ENCODE assay signal across 1 cellular context in the genomic region with DNA sequence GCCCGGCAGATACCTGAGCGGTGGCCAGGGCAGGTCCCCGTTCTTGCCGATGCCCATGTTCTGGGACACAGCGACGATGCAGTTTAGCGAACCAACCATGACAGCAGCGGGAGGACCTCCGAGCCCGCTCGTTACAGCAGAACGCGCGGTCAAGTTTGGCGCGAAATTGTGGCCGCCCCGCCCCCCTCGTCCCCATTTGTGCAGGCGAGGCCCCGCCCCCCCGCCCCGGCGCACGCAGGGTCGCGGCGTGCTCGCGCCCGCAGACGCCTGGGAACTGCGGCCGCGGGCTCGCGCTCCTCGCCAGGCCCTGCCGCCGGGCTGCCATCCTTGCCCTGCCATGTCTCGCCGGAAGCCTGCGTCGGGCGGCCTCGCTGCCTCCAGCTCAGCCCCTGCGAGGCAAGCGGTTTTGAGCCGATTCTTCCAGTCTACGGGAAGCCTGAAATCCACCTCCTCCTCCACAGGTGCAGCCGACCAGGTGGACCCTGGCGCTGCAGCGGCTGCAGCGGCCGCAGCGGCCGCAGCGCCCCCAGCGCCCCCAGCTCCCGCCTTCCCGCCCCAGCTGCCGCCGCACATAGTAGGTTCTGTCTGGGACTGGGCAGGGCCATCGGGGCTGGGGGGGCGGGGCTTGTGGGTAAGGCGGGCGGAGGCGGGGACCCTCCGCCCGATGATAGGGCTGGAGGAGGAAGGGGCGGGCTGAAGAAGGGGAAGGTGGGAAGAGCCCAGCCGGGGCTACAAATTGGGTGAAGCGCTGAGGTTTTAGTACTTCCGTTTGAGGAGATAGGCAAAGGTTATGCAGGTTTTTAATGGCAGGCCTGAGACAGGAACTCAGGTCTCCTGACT.
TF ChIP-seq lines count a peak whose summit lies in the region.

A gene (minus strand): TSS at position 593 of the 840 bp plus-strand sequence. CDS start 494 bp downstream, at position 99.
A gene (plus strand): TSS at position 262 of the 840 bp plus-strand sequence. CDS start 76 bp downstream, at position 338.

TF ChIP-seq in WTC11, 78 proteins besides CTCF, POLR2A, EP300 and RAD21 (continued from another document and continues in another):
- TF ChIP-seq, protein P1, sequence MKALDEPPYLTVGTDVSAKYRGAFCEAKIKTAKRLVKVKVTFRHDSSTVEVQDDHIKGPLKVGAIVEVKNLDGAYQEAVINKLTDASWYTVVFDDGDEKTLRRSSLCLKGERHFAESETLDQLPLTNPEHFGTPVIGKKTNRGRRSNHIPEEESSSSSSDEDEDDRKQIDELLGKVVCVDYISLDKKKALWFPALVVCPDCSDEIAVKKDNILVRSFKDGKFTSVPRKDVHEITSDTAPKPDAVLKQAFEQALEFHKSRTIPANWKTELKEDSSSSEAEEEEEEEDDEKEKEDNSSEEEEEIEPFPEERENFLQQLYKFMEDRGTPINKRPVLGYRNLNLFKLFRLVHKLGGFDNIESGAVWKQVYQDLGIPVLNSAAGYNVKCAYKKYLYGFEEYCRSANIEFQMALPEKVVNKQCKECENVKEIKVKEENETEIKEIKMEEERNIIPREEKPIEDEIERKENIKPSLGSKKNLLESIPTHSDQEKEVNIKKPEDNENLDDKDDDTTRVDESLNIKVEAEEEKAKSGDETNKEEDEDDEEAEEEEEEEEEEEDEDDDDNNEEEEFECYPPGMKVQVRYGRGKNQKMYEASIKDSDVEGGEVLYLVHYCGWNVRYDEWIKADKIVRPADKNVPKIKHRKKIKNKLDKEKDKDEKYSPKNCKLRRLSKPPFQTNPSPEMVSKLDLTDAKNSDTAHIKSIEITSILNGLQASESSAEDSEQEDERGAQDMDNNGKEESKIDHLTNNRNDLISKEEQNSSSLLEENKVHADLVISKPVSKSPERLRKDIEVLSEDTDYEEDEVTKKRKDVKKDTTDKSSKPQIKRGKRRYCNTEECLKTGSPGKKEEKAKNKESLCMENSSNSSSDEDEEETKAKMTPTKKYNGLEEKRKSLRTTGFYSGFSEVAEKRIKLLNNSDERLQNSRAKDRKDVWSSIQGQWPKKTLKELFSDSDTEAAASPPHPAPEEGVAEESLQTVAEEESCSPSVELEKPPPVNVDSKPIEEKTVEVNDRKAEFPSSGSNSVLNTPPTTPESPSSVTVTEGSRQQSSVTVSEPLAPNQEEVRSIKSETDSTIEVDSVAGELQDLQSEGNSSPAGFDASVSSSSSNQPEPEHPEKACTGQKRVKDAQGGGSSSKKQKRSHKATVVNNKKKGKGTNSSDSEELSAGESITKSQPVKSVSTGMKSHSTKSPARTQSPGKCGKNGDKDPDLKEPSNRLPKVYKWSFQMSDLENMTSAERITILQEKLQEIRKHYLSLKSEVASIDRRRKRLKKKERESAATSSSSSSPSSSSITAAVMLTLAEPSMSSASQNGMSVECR (CRISPR knock-in tag; IDR thresholded peaks at IDR 0.05; ENCODE audit: borderline replicate concordance), result no peak; the same call in none of the 2 replicates
- TF ChIP-seq NR1H2 (CRISPR knock-in tag; IDR thresholded peaks at IDR 0.05), result no peak
- TF ChIP-seq, protein P2, sequence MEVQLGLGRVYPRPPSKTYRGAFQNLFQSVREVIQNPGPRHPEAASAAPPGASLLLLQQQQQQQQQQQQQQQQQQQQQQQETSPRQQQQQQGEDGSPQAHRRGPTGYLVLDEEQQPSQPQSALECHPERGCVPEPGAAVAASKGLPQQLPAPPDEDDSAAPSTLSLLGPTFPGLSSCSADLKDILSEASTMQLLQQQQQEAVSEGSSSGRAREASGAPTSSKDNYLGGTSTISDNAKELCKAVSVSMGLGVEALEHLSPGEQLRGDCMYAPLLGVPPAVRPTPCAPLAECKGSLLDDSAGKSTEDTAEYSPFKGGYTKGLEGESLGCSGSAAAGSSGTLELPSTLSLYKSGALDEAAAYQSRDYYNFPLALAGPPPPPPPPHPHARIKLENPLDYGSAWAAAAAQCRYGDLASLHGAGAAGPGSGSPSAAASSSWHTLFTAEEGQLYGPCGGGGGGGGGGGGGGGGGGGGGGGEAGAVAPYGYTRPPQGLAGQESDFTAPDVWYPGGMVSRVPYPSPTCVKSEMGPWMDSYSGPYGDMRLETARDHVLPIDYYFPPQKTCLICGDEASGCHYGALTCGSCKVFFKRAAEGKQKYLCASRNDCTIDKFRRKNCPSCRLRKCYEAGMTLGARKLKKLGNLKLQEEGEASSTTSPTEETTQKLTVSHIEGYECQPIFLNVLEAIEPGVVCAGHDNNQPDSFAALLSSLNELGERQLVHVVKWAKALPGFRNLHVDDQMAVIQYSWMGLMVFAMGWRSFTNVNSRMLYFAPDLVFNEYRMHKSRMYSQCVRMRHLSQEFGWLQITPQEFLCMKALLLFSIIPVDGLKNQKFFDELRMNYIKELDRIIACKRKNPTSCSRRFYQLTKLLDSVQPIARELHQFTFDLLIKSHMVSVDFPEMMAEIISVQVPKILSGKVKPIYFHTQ (CRISPR knock-in tag; IDR thresholded peaks at IDR 0.05), result no peak
- TF ChIP-seq, protein P3, sequence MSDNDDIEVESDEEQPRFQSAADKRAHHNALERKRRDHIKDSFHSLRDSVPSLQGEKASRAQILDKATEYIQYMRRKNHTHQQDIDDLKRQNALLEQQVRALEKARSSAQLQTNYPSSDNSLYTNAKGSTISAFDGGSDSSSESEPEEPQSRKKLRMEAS (CRISPR knock-in tag; IDR thresholded peaks at IDR 0.05), result peak; percentile 46; the same call in 1 of the 2 replicates
- TF ChIP-seq, protein P4, sequence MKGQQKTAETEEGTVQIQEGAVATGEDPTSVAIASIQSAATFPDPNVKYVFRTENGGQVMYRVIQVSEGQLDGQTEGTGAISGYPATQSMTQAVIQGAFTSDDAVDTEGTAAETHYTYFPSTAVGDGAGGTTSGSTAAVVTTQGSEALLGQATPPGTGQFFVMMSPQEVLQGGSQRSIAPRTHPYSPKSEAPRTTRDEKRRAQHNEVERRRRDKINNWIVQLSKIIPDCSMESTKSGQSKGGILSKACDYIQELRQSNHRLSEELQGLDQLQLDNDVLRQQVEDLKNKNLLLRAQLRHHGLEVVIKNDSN (CRISPR knock-in tag; IDR thresholded peaks at IDR 0.05), result no peak
- TF ChIP-seq MXD4 (CRISPR knock-in tag; IDR thresholded peaks at IDR 0.05; ENCODE audit: borderline replicate concordance), result no peak
- TF ChIP-seq PRRX2 (CRISPR knock-in tag; IDR thresholded peaks at IDR 0.05), result no peak
- TF ChIP-seq, protein P5, sequence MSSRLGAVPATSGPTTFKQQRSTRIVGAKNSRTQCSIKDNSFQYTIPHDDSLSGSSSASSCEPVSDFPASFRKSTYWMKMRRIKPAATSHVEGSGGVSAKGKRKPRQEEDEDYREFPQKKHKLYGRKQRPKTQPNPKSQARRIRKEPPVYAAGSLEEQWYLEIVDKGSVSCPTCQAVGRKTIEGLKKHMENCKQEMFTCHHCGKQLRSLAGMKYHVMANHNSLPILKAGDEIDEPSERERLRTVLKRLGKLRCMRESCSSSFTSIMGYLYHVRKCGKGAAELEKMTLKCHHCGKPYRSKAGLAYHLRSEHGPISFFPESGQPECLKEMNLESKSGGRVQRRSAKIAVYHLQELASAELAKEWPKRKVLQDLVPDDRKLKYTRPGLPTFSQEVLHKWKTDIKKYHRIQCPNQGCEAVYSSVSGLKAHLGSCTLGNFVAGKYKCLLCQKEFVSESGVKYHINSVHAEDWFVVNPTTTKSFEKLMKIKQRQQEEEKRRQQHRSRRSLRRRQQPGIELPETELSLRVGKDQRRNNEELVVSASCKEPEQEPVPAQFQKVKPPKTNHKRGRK (CRISPR knock-in tag; IDR thresholded peaks at IDR 0.05; ENCODE audit: borderline replicate concordance), result no peak
- TF ChIP-seq HMGA2 (CRISPR knock-in tag; IDR thresholded peaks at IDR 0.05), result no peak
- TF ChIP-seq, protein P6, sequence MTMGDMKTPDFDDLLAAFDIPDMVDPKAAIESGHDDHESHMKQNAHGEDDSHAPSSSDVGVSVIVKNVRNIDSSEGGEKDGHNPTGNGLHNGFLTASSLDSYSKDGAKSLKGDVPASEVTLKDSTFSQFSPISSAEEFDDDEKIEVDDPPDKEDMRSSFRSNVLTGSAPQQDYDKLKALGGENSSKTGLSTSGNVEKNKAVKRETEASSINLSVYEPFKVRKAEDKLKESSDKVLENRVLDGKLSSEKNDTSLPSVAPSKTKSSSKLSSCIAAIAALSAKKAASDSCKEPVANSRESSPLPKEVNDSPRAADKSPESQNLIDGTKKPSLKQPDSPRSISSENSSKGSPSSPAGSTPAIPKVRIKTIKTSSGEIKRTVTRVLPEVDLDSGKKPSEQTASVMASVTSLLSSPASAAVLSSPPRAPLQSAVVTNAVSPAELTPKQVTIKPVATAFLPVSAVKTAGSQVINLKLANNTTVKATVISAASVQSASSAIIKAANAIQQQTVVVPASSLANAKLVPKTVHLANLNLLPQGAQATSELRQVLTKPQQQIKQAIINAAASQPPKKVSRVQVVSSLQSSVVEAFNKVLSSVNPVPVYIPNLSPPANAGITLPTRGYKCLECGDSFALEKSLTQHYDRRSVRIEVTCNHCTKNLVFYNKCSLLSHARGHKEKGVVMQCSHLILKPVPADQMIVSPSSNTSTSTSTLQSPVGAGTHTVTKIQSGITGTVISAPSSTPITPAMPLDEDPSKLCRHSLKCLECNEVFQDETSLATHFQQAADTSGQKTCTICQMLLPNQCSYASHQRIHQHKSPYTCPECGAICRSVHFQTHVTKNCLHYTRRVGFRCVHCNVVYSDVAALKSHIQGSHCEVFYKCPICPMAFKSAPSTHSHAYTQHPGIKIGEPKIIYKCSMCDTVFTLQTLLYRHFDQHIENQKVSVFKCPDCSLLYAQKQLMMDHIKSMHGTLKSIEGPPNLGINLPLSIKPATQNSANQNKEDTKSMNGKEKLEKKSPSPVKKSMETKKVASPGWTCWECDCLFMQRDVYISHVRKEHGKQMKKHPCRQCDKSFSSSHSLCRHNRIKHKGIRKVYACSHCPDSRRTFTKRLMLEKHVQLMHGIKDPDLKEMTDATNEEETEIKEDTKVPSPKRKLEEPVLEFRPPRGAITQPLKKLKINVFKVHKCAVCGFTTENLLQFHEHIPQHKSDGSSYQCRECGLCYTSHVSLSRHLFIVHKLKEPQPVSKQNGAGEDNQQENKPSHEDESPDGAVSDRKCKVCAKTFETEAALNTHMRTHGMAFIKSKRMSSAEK (CRISPR knock-in tag; IDR thresholded peaks at IDR 0.05; ENCODE audit: borderline replicate concordance), result no peak
- TF ChIP-seq NR2C2 (CRISPR knock-in tag; IDR thresholded peaks at IDR 0.05), result no peak; the same call in 1 of the 2 replicates
- 0 out of 2 replicates have a peak, but pooled peaks have one; percentile 7 for TF ChIP-seq TEAD1 (CRISPR knock-in tag; IDR thresholded peaks at IDR 0.05)
- TF ChIP-seq NR3C1 (CRISPR knock-in tag; conservative IDR thresholded peaks at IDR 0.05; ENCODE audit: low read depth), result no peak
- TF ChIP-seq, protein P7, sequence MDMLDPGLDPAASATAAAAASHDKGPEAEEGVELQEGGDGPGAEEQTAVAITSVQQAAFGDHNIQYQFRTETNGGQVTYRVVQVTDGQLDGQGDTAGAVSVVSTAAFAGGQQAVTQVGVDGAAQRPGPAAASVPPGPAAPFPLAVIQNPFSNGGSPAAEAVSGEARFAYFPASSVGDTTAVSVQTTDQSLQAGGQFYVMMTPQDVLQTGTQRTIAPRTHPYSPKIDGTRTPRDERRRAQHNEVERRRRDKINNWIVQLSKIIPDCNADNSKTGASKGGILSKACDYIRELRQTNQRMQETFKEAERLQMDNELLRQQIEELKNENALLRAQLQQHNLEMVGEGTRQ (CRISPR knock-in tag; IDR thresholded peaks at IDR 0.05), result peak; percentile 34; the same call in 1 of the 2 replicates
- TF ChIP-seq, protein P8, sequence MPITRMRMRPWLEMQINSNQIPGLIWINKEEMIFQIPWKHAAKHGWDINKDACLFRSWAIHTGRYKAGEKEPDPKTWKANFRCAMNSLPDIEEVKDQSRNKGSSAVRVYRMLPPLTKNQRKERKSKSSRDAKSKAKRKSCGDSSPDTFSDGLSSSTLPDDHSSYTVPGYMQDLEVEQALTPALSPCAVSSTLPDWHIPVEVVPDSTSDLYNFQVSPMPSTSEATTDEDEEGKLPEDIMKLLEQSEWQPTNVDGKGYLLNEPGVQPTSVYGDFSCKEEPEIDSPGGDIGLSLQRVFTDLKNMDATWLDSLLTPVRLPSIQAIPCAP (CRISPR knock-in tag; IDR thresholded peaks at IDR 0.05), result no peak
- TF ChIP-seq, protein P9, sequence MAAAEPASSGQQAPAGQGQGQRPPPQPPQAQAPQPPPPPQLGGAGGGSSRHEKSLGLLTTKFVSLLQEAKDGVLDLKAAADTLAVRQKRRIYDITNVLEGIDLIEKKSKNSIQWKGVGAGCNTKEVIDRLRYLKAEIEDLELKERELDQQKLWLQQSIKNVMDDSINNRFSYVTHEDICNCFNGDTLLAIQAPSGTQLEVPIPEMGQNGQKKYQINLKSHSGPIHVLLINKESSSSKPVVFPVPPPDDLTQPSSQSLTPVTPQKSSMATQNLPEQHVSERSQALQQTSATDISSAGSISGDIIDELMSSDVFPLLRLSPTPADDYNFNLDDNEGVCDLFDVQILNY (CRISPR knock-in tag; IDR thresholded peaks at IDR 0.05), result peak; percentile 88; the same call in 1 of the 2 replicates
- TF ChIP-seq, protein P10, sequence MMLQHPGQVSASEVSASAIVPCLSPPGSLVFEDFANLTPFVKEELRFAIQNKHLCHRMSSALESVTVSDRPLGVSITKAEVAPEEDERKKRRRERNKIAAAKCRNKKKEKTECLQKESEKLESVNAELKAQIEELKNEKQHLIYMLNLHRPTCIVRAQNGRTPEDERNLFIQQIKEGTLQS (CRISPR knock-in tag; conservative IDR thresholded peaks at IDR 0.05), result no peak
- TF ChIP-seq, protein P11, sequence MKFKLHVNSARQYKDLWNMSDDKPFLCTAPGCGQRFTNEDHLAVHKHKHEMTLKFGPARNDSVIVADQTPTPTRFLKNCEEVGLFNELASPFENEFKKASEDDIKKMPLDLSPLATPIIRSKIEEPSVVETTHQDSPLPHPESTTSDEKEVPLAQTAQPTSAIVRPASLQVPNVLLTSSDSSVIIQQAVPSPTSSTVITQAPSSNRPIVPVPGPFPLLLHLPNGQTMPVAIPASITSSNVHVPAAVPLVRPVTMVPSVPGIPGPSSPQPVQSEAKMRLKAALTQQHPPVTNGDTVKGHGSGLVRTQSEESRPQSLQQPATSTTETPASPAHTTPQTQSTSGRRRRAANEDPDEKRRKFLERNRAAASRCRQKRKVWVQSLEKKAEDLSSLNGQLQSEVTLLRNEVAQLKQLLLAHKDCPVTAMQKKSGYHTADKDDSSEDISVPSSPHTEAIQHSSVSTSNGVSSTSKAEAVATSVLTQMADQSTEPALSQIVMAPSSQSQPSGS (CRISPR knock-in tag; IDR thresholded peaks at IDR 0.05; ENCODE audit: borderline replicate concordance, low read depth), result no peak
- no peak for TF ChIP-seq ELF4 (CRISPR knock-in tag; IDR thresholded peaks at IDR 0.05; ENCODE audit: low read depth)
- no peak for TF ChIP-seq IRF2 (CRISPR knock-in tag; IDR thresholded peaks at IDR 0.05; ENCODE audit: borderline replicate concordance, low read depth)
- TF ChIP-seq GABPB1 (CRISPR knock-in tag; IDR thresholded peaks at IDR 0.05), result no peak; the same call in 1 of the 2 replicates
- TF ChIP-seq FOXP1 (CRISPR knock-in tag; IDR thresholded peaks at IDR 0.05; ENCODE audit: borderline replicate concordance), result peak; percentile 30; the same call in 1 of the 2 replicates
- TF ChIP-seq TEAD4 (CRISPR knock-in tag; IDR thresholded peaks at IDR 0.05), result no peak
- TF ChIP-seq, protein P12, sequence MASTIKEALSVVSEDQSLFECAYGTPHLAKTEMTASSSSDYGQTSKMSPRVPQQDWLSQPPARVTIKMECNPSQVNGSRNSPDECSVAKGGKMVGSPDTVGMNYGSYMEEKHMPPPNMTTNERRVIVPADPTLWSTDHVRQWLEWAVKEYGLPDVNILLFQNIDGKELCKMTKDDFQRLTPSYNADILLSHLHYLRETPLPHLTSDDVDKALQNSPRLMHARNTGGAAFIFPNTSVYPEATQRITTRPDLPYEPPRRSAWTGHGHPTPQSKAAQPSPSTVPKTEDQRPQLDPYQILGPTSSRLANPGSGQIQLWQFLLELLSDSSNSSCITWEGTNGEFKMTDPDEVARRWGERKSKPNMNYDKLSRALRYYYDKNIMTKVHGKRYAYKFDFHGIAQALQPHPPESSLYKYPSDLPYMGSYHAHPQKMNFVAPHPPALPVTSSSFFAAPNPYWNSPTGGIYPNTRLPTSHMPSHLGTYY (CRISPR knock-in tag; IDR thresholded peaks at IDR 0.05), result no peak
- peak; percentile 15; the same call in 1 of the 2 replicates for TF ChIP-seq CREM (CRISPR knock-in tag; IDR thresholded peaks at IDR 0.05)
- TF ChIP-seq ZNF423 (CRISPR knock-in tag; IDR thresholded peaks at IDR 0.05), result no peak
